ENCODE assay signal across 17 cellular contexts in genomic region chr7:74008687-74009086, GRCh38. TPM values are rescaled to one million over a fixed set of nuclear protein-coding genes. Genes with fewer than 3 reads are reported as not detected.
DNase-seq lines count a peak whose midpoint lies in the region; ATAC-seq and TF ChIP-seq lines count a peak whose summit lies in the region.
"Had no signal": no experiment of that assay in that cellular context is flagged by ENCODE, and none has a peak within 500 bp of the region (broad histone marks: within the 10 kb centered on the region; RNA-seq: fewer than 3 reads in every experiment).

No MANE protein-coding gene starts in this region.

- peaks cover 20% of the 10 kb centered on the region for H3K27me3 Mint-ChIP-seq in progenitor cell of endocrine pancreas

- H3K4me1 ChIP-seq in right cardiac atrium (ENCODE audit: control insufficient read depth, insufficient read depth, low read length) (peaks cover 3% of the 10 kb centered on the region), ascending aorta (peaks cover 24 to 59% of the 10 kb centered on the region in 2 donors)

- ATAC-seq in right cardiac atrium (no peak), left ventricle myocardium superior (no peak), HG03159 (IDR thresholded peaks at IDR 0.05; ENCODE audit: unreplicated experiment) (no peak), GM19023 (IDR thresholded peaks at IDR 0.05; ENCODE audit: unreplicated experiment) (no peak)

- intact Hi-C loops in right cardiac atrium (cut with DNase I): no loop called here
- intact Hi-C loops in left ventricle myocardium superior (cut with micrococcal nuclease): no loop called here
- intact Hi-C loops in ascending aorta (cut with DNase I): no loop called here

- WGBS in right cardiac atrium: 93% methylated on average over 3 of the region's 3 CpGs

- no peak overlapping the region for H3K4me3 ChIP-seq in right cardiac atrium (ENCODE audit: low read length)
- H3K4me3 ChIP-seq in ascending aorta: no peak overlapping the region
- H3K4me3 ChIP-seq: K562 had no signal

- no peaks in the 10 kb centered on the region for H3K9me3 Mint-ChIP-seq in progenitor cell of endocrine pancreas (ENCODE audit: low read depth)
- H3K9me3 Mint-ChIP-seq: CD4-positive, alpha-beta T cell had no signal

- TF ChIP-seq CTCF in ascending aorta (IDR thresholded peaks at IDR 0.05) (no peak), progenitor cell of endocrine pancreas (IDR thresholded peaks at IDR 0.05; ENCODE audit: unreplicated experiment) (no peak)

- no peaks in the 10 kb centered on the region for H3K36me3 ChIP-seq in ascending aorta

- H3K27me3 ChIP-seq in right cardiac atrium (ENCODE audit: control insufficient read depth, insufficient read depth) (no peaks in the 10 kb centered on the region), ascending aorta (no peaks in the 10 kb centered on the region)

- DNase-seq in right cardiac atrium (peak in 2 of 3 donors; percentile 2 to 3), left ventricle myocardium superior (no peak), ascending aorta (ENCODE audit: low spot score in 2 of 2) (no peak), progenitor cell of endocrine pancreas (ENCODE audit: low spot score, unreplicated experiment) (no peak)
- DNase-seq in activated T-cell treated with anti-CD3 and anti-CD28 coated beads, Interleukin-2, amount 50 U/mL, for 48 hours: no peak
- DNase-seq: ACHN; C1 segment of cervical spinal cord; CD4-positive, alpha-beta T cell; DMS153; DMS79 treated with DMSO at 0.1 percent for 48 hours; GDM1; HCEC 1CT had no signal

- H3K9me3 ChIP-seq in right cardiac atrium (ENCODE audit: control insufficient read depth, low read length) (no peaks in the 10 kb centered on the region), ascending aorta (no peaks in the 10 kb centered on the region)

- peak overlapping the region; percentile 33 for H3K27ac Mint-ChIP-seq in progenitor cell of endocrine pancreas
- H3K27ac Mint-ChIP-seq: CD4-positive, alpha-beta T cell had no signal

- H3K27ac ChIP-seq in right cardiac atrium (ENCODE audit: low read length) (no peak overlapping the region), ascending aorta (peak overlapping the region; percentile 88 to 94)
- H3K27ac ChIP-seq: HL-60 had no signal

- H3K4me3 Mint-ChIP-seq in progenitor cell of endocrine pancreas (ENCODE audit: low read depth): no peak overlapping the region
- H3K4me3 Mint-ChIP-seq: CD4-positive, alpha-beta T cell had no signal

- H3K4me1 Mint-ChIP-seq in progenitor cell of endocrine pancreas (ENCODE audit: low read depth): no peaks in the 10 kb centered on the region

- H3K36me3 Mint-ChIP-seq in progenitor cell of endocrine pancreas (ENCODE audit: insufficient read depth): no peaks in the 10 kb centered on the region

RNA-seq across cellular contexts. Expression of gene ELN, which starts 19.3 kb away (rescaled TPM):
- total RNA-seq in right cardiac atrium (100 to 1,000 TPM in 3 of 4 donors, 10 to 100 TPM in 1; 100.0 to 323 (median 120) TPM), left ventricle myocardium superior (29.0 TPM), ascending aorta (395 TPM), progenitor cell of endocrine pancreas (0.26 and 0.33 TPM in 2 replicates)
- polyA plus RNA-seq in right cardiac atrium: 73.4 TPM
- total RNA-seq: CD4-positive, alpha-beta T cell; H4 had no signal
- polyA plus RNA-seq: K562 had no signal

Comparison
In these comparisons a context has a peak if more than half of its experiments do, and no peak if none do; other contexts are left out.
1. DNase-seq: peak in right cardiac atrium (2 of 3); none in left ventricle myocardium superior (single experiment), ascending aorta (0 of 2), progenitor cell of endocrine pancreas (single experiment) and activated T-cell treated with anti-CD3 and anti-CD28 coated beads, Interleukin-2, amount 50 U/mL, for 48 hours (0 of 2).
2. RNA of gene ELN, which starts 19.3 kb away (total RNA-seq): 395 TPM in ascending aorta (single experiment), 100.0 to 323 TPM in right cardiac atrium and 29.0 TPM in left ventricle myocardium superior (single experiment); 0.26 to 0.33 TPM in progenitor cell of endocrine pancreas; every median in the first group is over 10 times any median in the second.